In the genomic region with DNA sequence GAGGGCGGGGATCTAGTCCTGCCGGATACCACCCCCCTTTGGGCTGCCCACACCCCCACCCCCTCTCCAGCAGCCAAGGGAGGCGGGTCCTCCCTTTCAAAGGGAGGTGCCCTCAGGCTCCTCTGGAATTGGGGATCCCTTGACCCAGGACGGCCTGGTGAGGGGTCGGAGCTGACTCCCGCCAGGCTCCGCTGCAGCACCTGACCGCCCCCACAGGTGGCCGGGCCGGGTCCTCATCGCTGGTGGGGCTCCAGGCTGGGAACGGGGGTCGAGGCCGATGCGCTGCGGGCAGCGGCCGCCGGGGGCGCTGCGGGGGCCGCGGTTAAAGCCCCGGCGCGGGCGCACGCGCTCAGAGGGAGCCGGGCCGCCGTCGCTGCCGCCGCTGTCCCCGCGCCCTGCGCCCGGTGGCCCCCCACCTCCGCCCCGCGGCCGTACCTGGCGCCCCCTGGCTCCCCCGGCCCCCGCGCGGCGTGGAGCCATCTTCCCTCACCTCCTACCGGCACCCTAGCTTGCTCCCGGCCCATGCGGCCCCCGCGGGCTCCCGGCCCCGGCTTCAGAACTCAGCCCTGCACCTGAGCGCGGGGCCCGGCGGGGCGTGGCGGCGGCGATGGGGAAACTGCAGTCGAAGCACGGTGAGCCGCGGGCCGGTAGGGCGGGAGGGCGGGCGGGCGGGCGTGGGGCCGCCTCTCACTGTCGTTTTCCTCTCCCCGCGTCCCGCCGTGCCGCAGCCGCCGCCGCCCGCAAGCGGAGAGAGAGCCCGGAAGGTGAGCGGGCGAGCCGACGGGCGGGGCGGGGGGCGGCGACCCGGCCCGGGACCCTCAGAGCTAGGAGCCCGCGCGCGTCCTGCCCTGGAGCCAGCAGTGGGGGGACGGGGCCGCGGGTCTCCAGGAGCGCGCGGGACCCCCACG, we compare ENCODE assay signal across 7 cellular contexts. TPM values are rescaled to one million over a fixed set of nuclear protein-coding genes. Genes with fewer than 3 reads are reported as not detected.
DNase-seq lines count a peak whose midpoint lies in the region; ATAC-seq and TF ChIP-seq lines count a peak whose summit lies in the region.

A gene with protein sequence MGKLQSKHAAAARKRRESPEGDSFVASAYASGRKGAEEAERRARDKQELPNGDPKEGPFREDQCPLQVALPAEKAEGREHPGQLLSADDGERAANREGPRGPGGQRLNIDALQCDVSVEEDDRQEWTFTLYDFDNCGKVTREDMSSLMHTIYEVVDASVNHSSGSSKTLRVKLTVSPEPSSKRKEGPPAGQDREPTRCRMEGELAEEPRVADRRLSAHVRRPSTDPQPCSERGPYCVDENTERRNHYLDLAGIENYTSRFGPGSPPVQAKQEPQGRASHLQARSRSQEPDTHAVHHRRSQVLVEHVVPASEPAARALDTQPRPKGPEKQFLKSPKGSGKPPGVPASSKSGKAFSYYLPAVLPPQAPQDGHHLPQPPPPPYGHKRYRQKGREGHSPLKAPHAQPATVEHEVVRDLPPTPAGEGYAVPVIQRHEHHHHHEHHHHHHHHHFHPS (plus strand): TSS at position 352 of the 908 bp plus-strand sequence. CDS start 256 bp downstream, at position 608.

- CTCF ChIA-PET in WTC11 (lab: Charles Lee), result interaction anchor here (1.0 to 4.6 kb wide), 15 partner anchors 7 to 132 kb away, joined by 3 to 38 read pairs (median 7); partner anchors contain the start of genes BRD9 and TRIP13

- peaks cover 3% of the 10 kb centered on the region; the same call in 1 of the 2 replicates for H3K4me1 ChIP-seq in HUES64 (ENCODE audit: insufficient read depth, low read length)
- H3K4me1 ChIP-seq in endodermal cell (ENCODE audit: control insufficient read depth, insufficient read depth, low read length), result no peaks in the 10 kb centered on the region
- H3K4me1 ChIP-seq in urinary bladder (ENCODE audit: insufficient read depth), result peaks cover 4% of the 10 kb centered on the region

- H3K36me3 ChIP-seq in HUES64 (ENCODE audit: insufficient read depth, low read length) (no peaks in the 10 kb centered on the region), endodermal cell (ENCODE audit: control insufficient read depth, insufficient read depth, low read length) (no peaks in the 10 kb centered on the region), urinary bladder (ENCODE audit: insufficient read depth) (no peaks in the 10 kb centered on the region)

- H3K27ac ChIP-seq in HUES64 (ENCODE audit: low read depth, low read length), result no peak within 1 kb of the TSS
- H3K27ac ChIP-seq in endodermal cell (ENCODE audit: low read depth, low read length), result no peak within 1 kb of the TSS
- no peak within 1 kb of the TSS for H3K27ac ChIP-seq in urinary bladder (ENCODE audit: low read depth)

- TF ChIP-seq CTCF in GM12873 (IDR thresholded peaks at IDR 0.05; ENCODE audit: insufficient read depth, low read depth, low read length, missing control alignments) (peak; percentile 61), WTC11 (IDR thresholded peaks at IDR 0.05) (peak; percentile 60; the same call in 1 of the 2 replicates), endodermal cell (conservative IDR thresholded peaks at IDR 0.05) (peak; percentile 76)

- H3K9me3 Mint-ChIP-seq in WTC11 (no peaks in the 10 kb centered on the region), endodermal cell (no peaks in the 10 kb centered on the region), naive B cell (peaks cover 0 to 1% (median 0%) of the 10 kb centered on the region in 7 donors)

- ATAC-seq in WTC11, result peak; percentile 44
- ATAC-seq in naive B cell (ENCODE audit: low read depth in 2 of 2), result peak; percentile 66 to 72
- ATAC-seq in GM19467 (IDR thresholded peaks at IDR 0.05; ENCODE audit: unreplicated experiment), result no peak

- H3K9ac ChIP-seq in HUES64 (ENCODE audit: low read depth, low read length), result no peak within 1 kb of the TSS; the same call in 1 of the 2 replicates
- no peak within 1 kb of the TSS for H3K9ac ChIP-seq in endodermal cell (ENCODE audit: extremely low read depth, low read length, poor library complexity, severe bottlenecking)

- H3K27ac Mint-ChIP-seq in WTC11, result no peak within 1 kb of the TSS
- no peak within 1 kb of the TSS for H3K27ac Mint-ChIP-seq in endodermal cell
- H3K27ac Mint-ChIP-seq in naive B cell, result peak within 1 kb of the TSS in 3 of 6 donors; percentile 13 to 69 (median 51)

- POLR2A ChIA-PET in WTC11 (lab: Charles Lee), result no interaction called here

- H3K36me3 Mint-ChIP-seq in WTC11 (no peaks in the 10 kb centered on the region), endodermal cell (ENCODE audit: low read depth) (no peaks in the 10 kb centered on the region), naive B cell (peaks cover 0 to 8% of the 10 kb centered on the region in 2 donors)

- DNase-seq in WTC11 (ENCODE audit: low spot score) (peak; percentile 66), endodermal cell (peak; percentile 84), naive B cell (peak; percentile 52)

- H3K27me3 ChIP-seq in HUES64 (ENCODE audit: insufficient read depth, low read length) (peaks cover 66% of the 10 kb centered on the region), endodermal cell (ENCODE audit: control insufficient read depth, insufficient read depth, low read length, poor library complexity, severe bottlenecking) (peaks cover 65% of the 10 kb centered on the region)

- H3K4me3 Mint-ChIP-seq in WTC11, result peak within 1 kb of the TSS; percentile 60
- H3K4me3 Mint-ChIP-seq in endodermal cell, result peak within 1 kb of the TSS; percentile 56
- peak within 1 kb of the TSS; percentile 65 to 87 (median 76) for H3K4me3 Mint-ChIP-seq in naive B cell

- H3K9me3 ChIP-seq in HUES64 (ENCODE audit: insufficient read depth, low read depth, low read length) (no peaks in the 10 kb centered on the region), endodermal cell (ENCODE audit: control insufficient read depth, low read length) (no peaks in the 10 kb centered on the region)

- peak within 1 kb of the TSS; percentile 49 for H3K4me3 ChIP-seq in HUES64 (ENCODE audit: low read length)
- H3K4me3 ChIP-seq in endodermal cell (ENCODE audit: low read length), result peak within 1 kb of the TSS; percentile 45
- H3K4me3 ChIP-seq in urinary bladder (ENCODE audit: low read depth, low read length), result peak within 1 kb of the TSS; percentile 58

- H3K27me3 Mint-ChIP-seq in WTC11 (ENCODE audit: low read depth) (peaks cover 57% of the 10 kb centered on the region), endodermal cell (ENCODE audit: insufficient read depth) (peaks cover 52% of the 10 kb centered on the region), naive B cell (peaks cover 36 to 68% (median 64%) of the 10 kb centered on the region in 3 donors)

- peaks cover 30% of the 10 kb centered on the region for H3K4me1 Mint-ChIP-seq in WTC11
- H3K4me1 Mint-ChIP-seq in endodermal cell, result peaks cover 17% of the 10 kb centered on the region
- peaks cover 16 to 29% (median 17%) of the 10 kb centered on the region in 3 donors for H3K4me1 Mint-ChIP-seq in naive B cell

- 2% methylated on average over 108 of the region's 108 CpGs for WGBS in HUES64
- WGBS in endodermal cell (ENCODE audit: insufficient coverage in 1 of 2, insufficient read length in 1 of 2), 2 experiments, result 0 to 2% methylated on average over 8 to 107 of the region's 108 CpGs
- WGBS in urinary bladder, result 2% methylated on average over 101 of the region's 108 CpGs

TF ChIP-seq in WTC11, 78 proteins besides CTCF, POLR2A, EP300 and RAD21:
- TF ChIP-seq ESRRA (CRISPR knock-in tag; IDR thresholded peaks at IDR 0.05; ENCODE audit: borderline replicate concordance), result no peak
- TF ChIP-seq HMGXB4 (CRISPR knock-in tag; IDR thresholded peaks at IDR 0.05), result peak; percentile 1; the same call in 1 of the 2 replicates

RNA-seq across cellular contexts. Expression of the gene that starts here (rescaled TPM):
- 8.2 TPM for polyA plus RNA-seq in HUES64 (2013, experiment 1 of 2)
- 14.6 TPM for polyA plus RNA-seq in HUES64 (2013, experiment 2 of 2)
- 12.8 to 16.6 TPM (median 15.9 TPM) in 3 replicates for total RNA-seq in WTC11 (2021)
- total RNA-seq in endodermal cell, result 10 to 100 TPM; 11.2 to 13.9 TPM
- 63.1 TPM for polyA plus RNA-seq in endodermal cell (2013, experiment 1 of 2)
- 59.4 TPM for polyA plus RNA-seq in endodermal cell (2013, experiment 2 of 2)
- under 1 TPM in 1 of 6 donors, not detected in 5; 0.29 TPM for polyA plus RNA-seq in naive B cell (ENCODE audit: low read depth in 6 of 6)
- total RNA-seq in urinary bladder, result 1.3 TPM
- 7.5 TPM for polyA plus RNA-seq in urinary bladder

Comparison
In these comparisons a context has a peak if more than half of its experiments do, and no peak if none do; other contexts are left out.
1. Peak in DNase-seq and ATAC-seq in naive B cell; RNA of the gene not detected or under 1 TPM.